ENCODE assay signal across 8 cellular contexts in genomic region chr12:131711551-131712205, GRCh38. TPM values are rescaled to one million over a fixed set of nuclear protein-coding genes. Genes with fewer than 3 reads are reported as not detected.
DNase-seq lines count a peak whose midpoint lies in the region; ATAC-seq and TF ChIP-seq lines count a peak whose summit lies in the region.

No MANE protein-coding gene starts in this region.

- POLR2A ChIA-PET in activated naive CD8-positive, alpha-beta T cell treated with anti-CD3 and anti-CD28 coated beads, Interleukin-2, amount 10 ng/mL, durations not matched to agents 7 days and 5 days (lab: Charles Lee): interaction anchor here (0.6 to 1.0 kb wide), 4 partner anchors 8 to 218 kb away, joined by 3 to 4 read pairs (median 4); no protein-coding TSS in a partner anchor

- peaks cover 0 to 6% (median 0%) of the 10 kb centered on the region in 11 donors for H3K9me3 ChIP-seq in heart right ventricle
- no peaks in the 10 kb centered on the region for H3K9me3 ChIP-seq in left lung
- H3K9me3 ChIP-seq in transverse colon: no peaks in the 10 kb centered on the region

- DNase-seq in heart right ventricle (no peak), Right ventricle myocardium superior (no peak), left lung (peak in 1 of 2 donors; percentile 76), transverse colon (no peak), SK-N-DZ (ENCODE audit: low spot score) (no peak)
- peak; percentile 40 for DNase-seq in activated naive CD8-positive, alpha-beta T cell treated with anti-CD3 and anti-CD28 coated beads, Interleukin-2, amount 10 ng/mL, durations not matched to agents 7 days and 5 days
- no peak for DNase-seq in activated CD4-positive, CD25-positive, alpha-beta regulatory T cell treated with anti-CD3 and anti-CD28 coated beads, Interleukin-2, amount 50 U/mL, for 72 hours

- peak overlapping the region; percentile 95 for H3K27ac Mint-ChIP-seq in activated naive CD8-positive, alpha-beta T cell treated with anti-CD3 and anti-CD28 coated beads, Interleukin-2, amount 10 ng/mL, durations not matched to agents 7 days and 5 days

- TF ChIP-seq EP300 in transverse colon (IDR thresholded peaks at IDR 0.05; ENCODE audit: low read depth): no peak

- H3K36me3 ChIP-seq in heart right ventricle: peaks cover 0 to 40% (median 29%) of the 10 kb centered on the region in 9 donors
- H3K36me3 ChIP-seq in left lung: peaks cover 0 to 29% of the 10 kb centered on the region in 2 donors
- peaks cover 0 to 28% (median 14%) of the 10 kb centered on the region in 4 donors for H3K36me3 ChIP-seq in transverse colon

- peaks cover 7% of the 10 kb centered on the region for H3K36me3 Mint-ChIP-seq in activated naive CD8-positive, alpha-beta T cell treated with anti-CD3 and anti-CD28 coated beads, Interleukin-2, amount 10 ng/mL, durations not matched to agents 7 days and 5 days

- peaks cover 2% of the 10 kb centered on the region for H3K9me3 Mint-ChIP-seq in activated naive CD8-positive, alpha-beta T cell treated with anti-CD3 and anti-CD28 coated beads, Interleukin-2, amount 10 ng/mL, durations not matched to agents 7 days and 5 days

- no peaks in the 10 kb centered on the region for H3K27me3 ChIP-seq in heart right ventricle
- no peaks in the 10 kb centered on the region for H3K27me3 ChIP-seq in left lung
- no peaks in the 10 kb centered on the region for H3K27me3 ChIP-seq in transverse colon

- no peak for TF ChIP-seq POLR2A in transverse colon (IDR thresholded peaks at IDR 0.05)

- H3K4me1 Mint-ChIP-seq in activated naive CD8-positive, alpha-beta T cell treated with anti-CD3 and anti-CD28 coated beads, Interleukin-2, amount 10 ng/mL, durations not matched to agents 7 days and 5 days: peaks cover 21% of the 10 kb centered on the region

- intact Hi-C loops in heart right ventricle (cut with DNase I) (loop anchor here in 4 of 10 donors (5.0 to 10.0 kb wide), 4 partner anchors 107 to 794 kb away; partner anchors contain the start of gene EP400 (in 1 of the 4)), Right ventricle myocardium superior (cut with DNase I) (loop anchor here (10.0 kb wide), 1 partner anchor 607 kb away; no protein-coding TSS in a partner anchor), left lung (cut with DNase I) (no loop called here), transverse colon (cut with DNase I; ENCODE audit: low total_unique reads) (no loop called here)

- H3K4me3 Mint-ChIP-seq in activated naive CD8-positive, alpha-beta T cell treated with anti-CD3 and anti-CD28 coated beads, Interleukin-2, amount 10 ng/mL, durations not matched to agents 7 days and 5 days: peak overlapping the region; percentile 95

- H3K27me3 Mint-ChIP-seq in activated naive CD8-positive, alpha-beta T cell treated with anti-CD3 and anti-CD28 coated beads, Interleukin-2, amount 10 ng/mL, durations not matched to agents 7 days and 5 days: peaks cover 2% of the 10 kb centered on the region

- H3K4me3 ChIP-seq in heart right ventricle (peak overlapping the region; percentile 57 to 100 (median 91)), left lung (peak overlapping the region; percentile 85 to 100), transverse colon (peak overlapping the region; percentile 80 to 94 (median 87))

- H3K4me1 ChIP-seq in heart right ventricle: peaks cover 2 to 30% (median 23%) of the 10 kb centered on the region in 9 donors
- H3K4me1 ChIP-seq in left lung: peaks cover 16 to 27% of the 10 kb centered on the region in 2 donors
- H3K4me1 ChIP-seq in transverse colon: peaks cover 10 to 22% (median 19%) of the 10 kb centered on the region in 4 donors

- WGBS in heart right ventricle, 2 donors: 1% methylated on average over 37 of the region's 37 CpGs
- 1% methylated on average over 37 of the region's 37 CpGs; no CpG with 5 or more reads in 1 of the 2 donors for WGBS in transverse colon (ENCODE audit: low coverage in 1 of 2), 2 donors

- no peak for TF ChIP-seq CTCF in heart right ventricle (IDR thresholded peaks at IDR 0.05)
- TF ChIP-seq CTCF in left lung (IDR thresholded peaks at IDR 0.05): no peak
- no peak for TF ChIP-seq CTCF in transverse colon (IDR thresholded peaks at IDR 0.05)

- in situ Hi-C loops in transverse colon (cut with MboI; ENCODE audit: low pct_ligation_motif_present in 1 of 4, low pct_unique_long_range_greater_than_20kb in 1 of 4, low sequenced_read_pairs in 3 of 4): no loop called here

- peak overlapping the region in 9 of 10 donors; percentile 87 to 100 (median 97) for H3K27ac ChIP-seq in heart right ventricle
- peak overlapping the region; percentile 89 to 93 for H3K27ac ChIP-seq in left lung
- peak overlapping the region; percentile 85 to 91 (median 90) for H3K27ac ChIP-seq in transverse colon

- ATAC-seq in heart right ventricle (peak in 2 of 8 donors; percentile 2 to 41), Right ventricle myocardium superior (ENCODE audit: poor library complexity) (no peak), left lung (no peak), HG03196 (IDR thresholded peaks at IDR 0.05; ENCODE audit: unreplicated experiment) (no peak)
- ATAC-seq in activated naive CD8-positive, alpha-beta T cell treated with anti-CD3 and anti-CD28 coated beads, Interleukin-2, amount 10 ng/mL, durations not matched to agents 7 days and 5 days (ENCODE audit: low read depth): no peak

RNA-seq across cellular contexts. Expression of gene SFSWAP, which starts 0.8 kb away (rescaled TPM):
- total RNA-seq in heart right ventricle: 10 to 100 TPM; 14.8 to 26.8 (median 19.6) TPM
- polyA plus RNA-seq in heart right ventricle: 10 to 100 TPM; 14.5 to 34.1 TPM
- 19.4 TPM for total RNA-seq in Right ventricle myocardium superior
- total RNA-seq in activated naive CD8-positive, alpha-beta T cell treated with anti-CD3 and anti-CD28 coated beads, Interleukin-2, amount 10 ng/mL, durations not matched to agents 7 days and 5 days: 10 to 100 TPM; 65.5 to 67.8 TPM
- 10 to 100 TPM; 26.0 to 38.3 TPM for total RNA-seq in left lung
- total RNA-seq in transverse colon: 10 to 100 TPM; 45.9 to 66.2 (median 55.4) TPM
- 43.3 and 48.0 TPM in 2 replicates for polyA plus RNA-seq in SK-N-DZ (2014; cell fraction: cytosol; rRNA removed)
- 204 and 270 TPM in 2 replicates for polyA plus RNA-seq in SK-N-DZ (2014; cell fraction: nucleus; rRNA removed)
